In genomic region chr13:108915634-108916497, GRCh38 we compare ENCODE assay signal across 1 cellular context.
TF ChIP-seq lines count a peak whose summit lies in the region.

No MANE protein-coding gene starts in this region.

TF ChIP-seq in HepG2, 621 proteins besides CTCF, POLR2A, EP300 and RAD21 (continued from another document):
- TF ChIP-seq THAP8 (CRISPR knock-in tag; IDR thresholded peaks at IDR 0.05; ENCODE audit: borderline replicate concordance): no peak
- TF ChIP-seq ZNF460 (CRISPR knock-in tag; IDR thresholded peaks at IDR 0.05; ENCODE audit: borderline replicate concordance): no peak
- peak; percentile 77; the same call in 1 of the 2 replicates for TF ChIP-seq ARNTL (CRISPR knock-in tag; IDR thresholded peaks at IDR 0.05)
- TF ChIP-seq TFAP4 (IDR thresholded peaks at IDR 0.05; ENCODE audit: borderline replicate concordance, low read depth): peak; percentile 34; the same call in 1 of the 2 replicates
- TF ChIP-seq ZNF629 (CRISPR knock-in tag; conservative IDR thresholded peaks at IDR 0.05): no peak
- no peak for TF ChIP-seq FOXM1 (CRISPR knock-in tag; IDR thresholded peaks at IDR 0.05)
- TF ChIP-seq TAF1 (CRISPR knock-in tag; IDR thresholded peaks at IDR 0.05): no peak
- no peak for TF ChIP-seq ZNF800 (CRISPR knock-in tag; IDR thresholded peaks at IDR 0.05)
- TF ChIP-seq DZIP1 (CRISPR knock-in tag; IDR thresholded peaks at IDR 0.05): no peak
- TF ChIP-seq ZNF841 (CRISPR knock-in tag; IDR thresholded peaks at IDR 0.05; ENCODE audit: borderline replicate concordance): no peak
- peak; percentile 72; the same call in 1 of the 2 replicates for TF ChIP-seq FOXK1 (CRISPR knock-in tag; IDR thresholded peaks at IDR 0.05; ENCODE audit: borderline replicate concordance, low read depth)
- no peak for TF ChIP-seq ZNF253 (CRISPR knock-in tag; IDR thresholded peaks at IDR 0.05; ENCODE audit: borderline replicate concordance)
- TF ChIP-seq ZFAT (CRISPR knock-in tag; conservative IDR thresholded peaks at IDR 0.05): no peak
- no peak for TF ChIP-seq MYNN (CRISPR knock-in tag; IDR thresholded peaks at IDR 0.05; ENCODE audit: low read depth)
- no peak for TF ChIP-seq IKZF4 (CRISPR knock-in tag; IDR thresholded peaks at IDR 0.05; ENCODE audit: borderline replicate concordance, low read depth, not compliant biosample characterization)
- TF ChIP-seq TRAFD1 (CRISPR knock-in tag; IDR thresholded peaks at IDR 0.05; ENCODE audit: borderline replicate concordance): no peak
- TF ChIP-seq PBX2 (CRISPR knock-in tag; IDR thresholded peaks at IDR 0.05): no peak
- no peak for TF ChIP-seq NKX3-1 (CRISPR knock-in tag; IDR thresholded peaks at IDR 0.05)
- no peak for TF ChIP-seq CCDC6 (CRISPR knock-in tag; IDR thresholded peaks at IDR 0.05)
- peak; percentile 62 for TF ChIP-seq POGZ (CRISPR knock-in tag; IDR thresholded peaks at IDR 0.05)
- peak; percentile 46; the same call in 1 of the 2 replicates for TF ChIP-seq HDAC1 (CRISPR knock-in tag; IDR thresholded peaks at IDR 0.05)
- TF ChIP-seq ZNF136 (CRISPR knock-in tag; IDR thresholded peaks at IDR 0.05; ENCODE audit: low read depth): no peak
- no peak for TF ChIP-seq PRMT3 (CRISPR knock-in tag; IDR thresholded peaks at IDR 0.05; ENCODE audit: borderline replicate concordance, low read depth)
- TF ChIP-seq ZNF282 (IDR thresholded peaks at IDR 0.05; ENCODE audit: partially characterized antibody): no peak
- 0 out of 2 replicates have a peak, but pooled peaks have one; percentile 24 for TF ChIP-seq RBFOX2 (IDR thresholded peaks at IDR 0.05; ENCODE audit: low read depth, low read length)
- peak; percentile 49; the same call in 1 of the 2 replicates for TF ChIP-seq KDM2A (CRISPR knock-in tag; IDR thresholded peaks at IDR 0.05; ENCODE audit: borderline replicate concordance, low read depth)
- no peak for TF ChIP-seq SRY (CRISPR knock-in tag; IDR thresholded peaks at IDR 0.05)
- TF ChIP-seq MEIS1 (CRISPR knock-in tag; IDR thresholded peaks at IDR 0.05; ENCODE audit: borderline replicate concordance): no peak
- TF ChIP-seq MBD4 (IDR thresholded peaks at IDR 0.05; ENCODE audit: borderline replicate concordance, low read length): no peak
- peak; percentile 66; the same call in 1 of the 2 replicates for TF ChIP-seq TFDP1 (CRISPR knock-in tag; IDR thresholded peaks at IDR 0.05; ENCODE audit: borderline replicate concordance)
- TF ChIP-seq ZNF580 (CRISPR knock-in tag; IDR thresholded peaks at IDR 0.05; ENCODE audit: borderline replicate concordance, low read depth): no peak
- TF ChIP-seq GMEB2 (CRISPR knock-in tag; IDR thresholded peaks at IDR 0.05; ENCODE audit: low read depth): no peak
TF ChIP-seq in HepG2: peak in this region for 95.
